20 cellular contexts compared by ENCODE assay signal in genomic region chr16:6897910-6898475, GRCh38.
A peak's percentile ranks its signal among the peaks of the same experiment; 100 is the strongest.
DNase-seq lines count a peak whose midpoint lies in the region; ATAC-seq, FAIRE-seq and TF ChIP-seq lines count a peak whose summit lies in the region.
"Had no signal": no experiment of that assay in that cellular context is flagged by ENCODE, and none has a peak within 500 bp of the region (broad histone marks: within the 10 kb centered on the region; RNA-seq: fewer than 3 reads in every experiment).

No MANE protein-coding gene starts in this region.

- no peaks in the 10 kb centered on the region for H3K36me3 Mint-ChIP-seq in neural progenitor cell
- H3K36me3 Mint-ChIP-seq: CD14-positive monocyte; CD4-positive, alpha-beta memory T cell had no signal

- no TSS peak for BruUV-seq in HepG2 (replicated peaks; lab: Mats Ljungman, UMichigan)

- 30 to 34% methylated on average over 8 of the region's 8 CpGs for WGBS in GM23248 (ENCODE audit: low coverage in 1 of 2, low lambda C conversion rate in 2 of 2, missing lambda C conversion rate in 2 of 2), 2 experiments
- WGBS in HepG2 (ENCODE audit: low lambda C conversion rate): 25% methylated on average over 8 of the region's 8 CpGs

- H3K9me3 ChIP-seq in WERI-Rb-1 (ENCODE audit: severe bottlenecking): no peaks in the 10 kb centered on the region
- no peaks in the 10 kb centered on the region for H3K9me3 ChIP-seq in neural progenitor cell (ENCODE audit: low read depth)
- no peaks in the 10 kb centered on the region for H3K9me3 ChIP-seq in GM23248 (ENCODE audit: low read depth)
- H3K9me3 ChIP-seq in HepG2 (ENCODE audit: low read length): peaks cover 18% of the 10 kb centered on the region
- H3K9me3 ChIP-seq: BLaER1 had no signal

- no peak for TF ChIP-seq CTCF in WERI-Rb-1 (IDR thresholded peaks at IDR 0.05; ENCODE audit: low read depth, low read length)
- no peak for TF ChIP-seq CTCF in neural progenitor cell (IDR thresholded peaks at IDR 0.05)
- TF ChIP-seq CTCF in HepG2 (CRISPR knock-in tag; IDR thresholded peaks at IDR 0.05): no peak

- TF ChIP-seq EP300 in HepG2 (IDR thresholded peaks at IDR 0.05; ENCODE audit: low read depth in 2 of 2, low read length in 2 of 2): no peak
- TF ChIP-seq EP300 in HepG2 (CRISPR knock-in tag; IDR thresholded peaks at IDR 0.05; ENCODE audit: borderline replicate concordance): no peak

- H3K9me2 ChIP-seq in GM23248 (ENCODE audit: insufficient read depth): no peaks in the 10 kb centered on the region

- no peak overlapping the region for H3K27ac Mint-ChIP-seq in neural progenitor cell
- H3K27ac Mint-ChIP-seq: CD4-positive, alpha-beta memory T cell had no signal

- H3F3A ChIP-seq in neural progenitor cell (ENCODE audit: low read depth) (no peaks in the 10 kb centered on the region), GM23248 (ENCODE audit: insufficient read depth) (no peaks in the 10 kb centered on the region)

- H3K4me3 Mint-ChIP-seq in neural progenitor cell: no peak overlapping the region
- H3K4me3 Mint-ChIP-seq: CD14-positive monocyte; CD4-positive, alpha-beta memory T cell had no signal

- no peaks in the 10 kb centered on the region for H3K36me3 ChIP-seq in WERI-Rb-1
- H3K36me3 ChIP-seq in neural progenitor cell: no peaks in the 10 kb centered on the region
- no peaks in the 10 kb centered on the region for H3K36me3 ChIP-seq in GM23248 (ENCODE audit: low read depth)
- no peaks in the 10 kb centered on the region for H3K36me3 ChIP-seq in HepG2 (replicated peaks in 1 of 2; ENCODE audit: control insufficient read depth in 1 of 2, insufficient read depth in 2 of 2, low read length in 2 of 2)
- H3K36me3 ChIP-seq: BLaER1 had no signal

- H3K4me2 ChIP-seq in neural progenitor cell: no peak overlapping the region
- no peak overlapping the region for H3K4me2 ChIP-seq in GM23248 (ENCODE audit: unreplicated experiment)
- no peak overlapping the region for H3K4me2 ChIP-seq in HepG2 (ENCODE audit: low read depth, low read length)
- H3K4me2 ChIP-seq: BLaER1 had no signal

- in situ Hi-C loops in GM23248 (cut with MboI) (no loop called here), HepG2 (cut with HindIII; ENCODE audit: extremely low pct_ligation_motif_present, low pct_unique_long_range_greater_than_20kb) (no loop called here)

- H3K9ac ChIP-seq in neural progenitor cell (no peak overlapping the region), GM23248 (no peak overlapping the region), HepG2 (ENCODE audit: insufficient read depth, low read depth, low read length) (no peak overlapping the region)
- H3K9ac ChIP-seq: BLaER1 had no signal

- DNase-seq in NCI-H82 (lab: John Stamatoyannopoulos, UW): peak; percentile 57
- DNase-seq in NCI-H82 treated with DMSO at 0.1 percent for 48 hours (lab: John Stamatoyannopoulos, UW; ENCODE audit: unreplicated experiment): no peak
- peak; percentile 18 for DNase-seq in WERI-Rb-1
- peak; percentile 46 for DNase-seq in neural progenitor cell (ENCODE audit: low spot score)
- no peak for DNase-seq in GM23248
- no peak for DNase-seq in HepG2 (ENCODE audit: low spot score)
- no peak for DNase-seq in stimulated activated CD8-positive, alpha-beta memory T cell treated with anti-CD3 and anti-CD28 coated beads, Interleukin-4, amount 100 ng/mL, for 48 hours
- DNase-seq: 8988T; Calu3; CD4-positive, alpha-beta memory T cell; DMS 273 treated with DMSO at 0.1 percent for 48 hours; DMS53; GDM1; GOT3; H7 had no signal

- ATAC-seq in HepG2: no peak
- ATAC-seq: HCT116 had no signal

- no peaks in the 10 kb centered on the region for H3K9me3 Mint-ChIP-seq in neural progenitor cell

- no peaks in the 10 kb centered on the region for H3K79me2 ChIP-seq in neural progenitor cell (ENCODE audit: low read depth)
- no peaks in the 10 kb centered on the region for H3K79me2 ChIP-seq in GM23248 (ENCODE audit: insufficient read depth)
- no peaks in the 10 kb centered on the region for H3K79me2 ChIP-seq in HepG2 (ENCODE audit: insufficient read depth, low read length)

- no peak for FAIRE-seq in HepG2 (lab: Jason Lieb, UNC)
- FAIRE-seq: GM12892, GM18507 had no signal

- H3K27ac ChIP-seq in WERI-Rb-1 (peak overlapping the region; percentile 88), neural progenitor cell (no peak overlapping the region), GM23248 (no peak overlapping the region), HepG2 (ENCODE audit: extremely low read length, insufficient read depth, low read length) (no peak overlapping the region)
- H3K27ac ChIP-seq: BLaER1 had no signal

- CTCF ChIA-PET in HepG2 (lab: Yijun Ruan, JAX; ENCODE audit: low intra/inter-chr PET ratio, low total read pairs): no interaction called here

- peaks cover 14% of the 10 kb centered on the region for H3K4me1 ChIP-seq in neural progenitor cell
- no peaks in the 10 kb centered on the region for H3K4me1 ChIP-seq in GM23248 (ENCODE audit: insufficient read depth)
- no peaks in the 10 kb centered on the region for H3K4me1 ChIP-seq in HepG2 (ENCODE audit: insufficient read depth, low read length)

- H2AFZ ChIP-seq in neural progenitor cell (replicated peaks) (no peak overlapping the region), GM23248 (no peak overlapping the region), HepG2 (ENCODE audit: low read length) (no peak overlapping the region)

- peaks cover 2% of the 10 kb centered on the region for H3K27me3 Mint-ChIP-seq in neural progenitor cell (ENCODE audit: insufficient read depth, low read depth)
- H3K27me3 Mint-ChIP-seq: CD4-positive, alpha-beta memory T cell had no signal

- no peak for TF ChIP-seq POLR2A in HepG2 (IDR thresholded peaks at IDR 0.05; ENCODE audit: insufficient read depth in 1 of 2, low read depth in 2 of 2, low read length in 2 of 2)

- TF ChIP-seq RAD21 in HepG2 (CRISPR knock-in tag; IDR thresholded peaks at IDR 0.05): no peak

- POLR2A ChIA-PET in HepG2 (lab: Yijun Ruan, JAX): no interaction called here

- intact Hi-C loops in HepG2 (cut with micrococcal nuclease; ENCODE audit: unreplicated experiment): no loop called here

- no peaks in the 10 kb centered on the region for H3K27me3 ChIP-seq in WERI-Rb-1 (ENCODE audit: insufficient read depth, low read depth, severe bottlenecking)
- peaks cover 51% of the 10 kb centered on the region for H3K27me3 ChIP-seq in neural progenitor cell
- H3K27me3 ChIP-seq in GM23248 (replicated peaks; ENCODE audit: insufficient read depth): no peaks in the 10 kb centered on the region
- no peaks in the 10 kb centered on the region for H3K27me3 ChIP-seq in HepG2 (ENCODE audit: control insufficient read depth in 1 of 2, insufficient read depth in 2 of 2, low read length in 2 of 2)
- H3K27me3 ChIP-seq: BLaER1 had no signal

- H3K4me1 Mint-ChIP-seq in neural progenitor cell: peaks cover 31% of the 10 kb centered on the region
- H3K4me1 Mint-ChIP-seq: CD14-positive monocyte had no signal

- H4K20me1 ChIP-seq in neural progenitor cell (ENCODE audit: low read depth) (no peaks in the 10 kb centered on the region), GM23248 (ENCODE audit: insufficient read depth) (no peaks in the 10 kb centered on the region), HepG2 (ENCODE audit: insufficient read depth, low read length) (no peaks in the 10 kb centered on the region)
- H4K20me1 ChIP-seq: BLaER1 had no signal

- H3K4me3 ChIP-seq in WERI-Rb-1 (ENCODE audit: low read depth, low read length): no peak overlapping the region; the same call in 1 of the 2 replicates
- H3K4me3 ChIP-seq in neural progenitor cell: no peak overlapping the region
- no peak overlapping the region for H3K4me3 ChIP-seq in GM23248
- H3K4me3 ChIP-seq in HepG2 (replicated peaks in 1 of 3; ENCODE audit: insufficient read depth in 1 of 3, low read depth in 2 of 3, low read length in 3 of 3): no peak overlapping the region
- H3K4me3 ChIP-seq: BLaER1 had no signal

TF ChIP-seq in HepG2, 621 proteins besides CTCF, POLR2A, EP300 and RAD21:
- no peak for TF ChIP-seq ZNF275 (CRISPR knock-in tag; IDR thresholded peaks at IDR 0.05; ENCODE audit: borderline replicate concordance)
- no peak for TF ChIP-seq HOMEZ (CRISPR knock-in tag; IDR thresholded peaks at IDR 0.05; ENCODE audit: low read depth)
- TF ChIP-seq DMAP1 (CRISPR knock-in tag; IDR thresholded peaks at IDR 0.05): no peak
- no peak for TF ChIP-seq BATF2 (CRISPR knock-in tag; IDR thresholded peaks at IDR 0.05)
- TF ChIP-seq ZNF326 (CRISPR knock-in tag; IDR thresholded peaks at IDR 0.05; ENCODE audit: borderline replicate concordance): no peak
- TF ChIP-seq RELA (CRISPR knock-in tag; IDR thresholded peaks at IDR 0.05): no peak
- TF ChIP-seq FOXK1 (CRISPR knock-in tag; IDR thresholded peaks at IDR 0.05; ENCODE audit: borderline replicate concordance, low read depth): no peak
- TF ChIP-seq RBM22 (optimal IDR thresholded peaks at IDR 0.05; ENCODE audit: low read length): no peak
- TF ChIP-seq KDM5A (IDR thresholded peaks at IDR 0.05; ENCODE audit: borderline replicate concordance, low read length): no peak
- no peak for TF ChIP-seq ZC3H4 (CRISPR knock-in tag; IDR thresholded peaks at IDR 0.05; ENCODE audit: borderline replicate concordance)

Comparison
In these comparisons a context has a peak if more than half of its experiments do, and no peak if none do; other contexts are left out.
1. DNase-seq: peak in NCI-H82 (single experiment), WERI-Rb-1 (single experiment) and neural progenitor cell (single experiment); none in NCI-H82 treated with DMSO at 0.1 percent for 48 hours (single experiment), GM23248 (single experiment), HepG2 (single experiment) and stimulated activated CD8-positive, alpha-beta memory T cell treated with anti-CD3 and anti-CD28 coated beads, Interleukin-4, amount 100 ng/mL, for 48 hours (single experiment).